ENCODE assay signal across 14 cellular contexts in genomic region chr3:136882575-136882974, GRCh38. TPM values are rescaled to one million over a fixed set of nuclear protein-coding genes. Genes with fewer than 3 reads are reported as not detected.
DNase-seq lines count a peak whose midpoint lies in the region; ATAC-seq, FAIRE-seq and TF ChIP-seq lines count a peak whose summit lies in the region.
"Had no signal": no experiment of that assay in that cellular context is flagged by ENCODE, and none has a peak within 500 bp of the region (broad histone marks: within the 10 kb centered on the region; RNA-seq: fewer than 3 reads in every experiment).

No MANE protein-coding gene starts in this region.

- no peak overlapping the region for H4K91ac ChIP-seq in mesenchymal stem cell (ENCODE audit: low read length)

- H2BK15ac ChIP-seq in mesenchymal stem cell (ENCODE audit: low read depth, poor library complexity, severe bottlenecking), result no peak overlapping the region

- DNase-seq in activated CD8-positive, alpha-beta T cell treated with anti-CD3 and anti-CD28 coated beads for 36 hours, result no peak
- no peak for DNase-seq in activated CD8-positive, alpha-beta T cell treated with anti-CD3 and anti-CD28 coated beads, Interleukin-2, amount 10 ng/mL, durations not matched to agents 7 days and 5 days
- DNase-seq in NCI-H2227 treated with DMSO at 0.1 percent for 48 hours (lab: John Stamatoyannopoulos, UW) (peak; percentile 1), GM19239 (ENCODE audit: insufficient read length, low spot score) (no peak), PC-9 (no peak), mesenchymal stem cell (no peak)
- no peak for DNase-seq in effector memory CD8-positive, alpha-beta T cell
- no peak for DNase-seq in stimulated activated naive CD8-positive, alpha-beta T cell treated with anti-CD3 and anti-CD28 coated beads, Interleukin-15, amount 100 ng/mL, for 72 hours
- DNase-seq: NCI-H345 had no signal

- WGBS in mesenchymal stem cell, result 100% methylated on average over 1 of the region's 1 CpG

- intact Hi-C loops in activated CD8-positive, alpha-beta T cell treated with anti-CD3 and anti-CD28 coated beads for 36 hours (cut with micrococcal nuclease), result no loop called here
- intact Hi-C loops in PC-9 (cut with micrococcal nuclease; ENCODE audit: unreplicated experiment), result no loop called here

- H3K27me3 ChIP-seq in PC-9 (ENCODE audit: insufficient read depth, low read depth) (no peaks in the 10 kb centered on the region), mesenchymal stem cell (ENCODE audit: control insufficient read depth in 1 of 2, insufficient read depth in 1 of 2, low read length in 2 of 2) (no peaks in the 10 kb centered on the region)
- H3K27me3 ChIP-seq: SJSA1 had no signal

- H3K4me1 ChIP-seq in PC-9 (replicated peaks; ENCODE audit: insufficient read depth), result no peaks in the 10 kb centered on the region
- H3K4me1 ChIP-seq in mesenchymal stem cell (ENCODE audit: control insufficient read depth, insufficient read depth, low read depth, low read length), result peaks cover 3% of the 10 kb centered on the region
- H3K4me1 ChIP-seq: SJSA1 had no signal

- H3K36me3 ChIP-seq in PC-9 (ENCODE audit: low read depth) (no peaks in the 10 kb centered on the region), mesenchymal stem cell (ENCODE audit: control insufficient read depth in 1 of 2, insufficient read depth in 2 of 2, low read depth in 1 of 2, low read length in 2 of 2) (no peaks in the 10 kb centered on the region)

- FAIRE-seq in GM19239 (lab: Jason Lieb, UNC), result no peak
- FAIRE-seq: G401.6, islet of Langerhans had no signal

- H3K9me3 Mint-ChIP-seq in activated CD8-positive, alpha-beta T cell treated with anti-CD3 and anti-CD28 coated beads for 36 hours, result peaks cover 8% of the 10 kb centered on the region
- H3K9me3 Mint-ChIP-seq in activated CD8-positive, alpha-beta T cell treated with anti-CD3 and anti-CD28 coated beads, Interleukin-2, amount 10 ng/mL, durations not matched to agents 7 days and 5 days (ENCODE audit: insufficient read depth), result peaks cover 8% of the 10 kb centered on the region
- H3K9me3 Mint-ChIP-seq in effector memory CD8-positive, alpha-beta T cell, result no peaks in the 10 kb centered on the region
- peaks cover 9 to 10% of the 10 kb centered on the region in 2 donors for H3K9me3 Mint-ChIP-seq in stimulated activated naive CD8-positive, alpha-beta T cell treated with anti-CD3 and anti-CD28 coated beads, Interleukin-15, amount 100 ng/mL, for 72 hours

- H3K4me3 Mint-ChIP-seq in activated CD8-positive, alpha-beta T cell treated with anti-CD3 and anti-CD28 coated beads for 36 hours, result no peak overlapping the region
- H3K4me3 Mint-ChIP-seq in activated CD8-positive, alpha-beta T cell treated with anti-CD3 and anti-CD28 coated beads, Interleukin-2, amount 10 ng/mL, durations not matched to agents 7 days and 5 days, result no peak overlapping the region
- peak overlapping the region in 1 of 2 donors; percentile 42 for H3K4me3 Mint-ChIP-seq in effector memory CD8-positive, alpha-beta T cell
- H3K4me3 Mint-ChIP-seq in stimulated activated naive CD8-positive, alpha-beta T cell treated with anti-CD3 and anti-CD28 coated beads, Interleukin-15, amount 100 ng/mL, for 72 hours, result no peak overlapping the region
- H3K4me3 Mint-ChIP-seq: nephron had no signal

- peaks cover 9% of the 10 kb centered on the region for H4K20me1 ChIP-seq in PC-9 (ENCODE audit: insufficient read depth)

- peak overlapping the region in 1 of 2 experiments; percentile 6 for H2BK12ac ChIP-seq in mesenchymal stem cell (ENCODE audit: low read length in 2 of 2)

- H3K14ac ChIP-seq in mesenchymal stem cell (ENCODE audit: low read length in 2 of 2), result no peak overlapping the region

- H4K8ac ChIP-seq in mesenchymal stem cell (ENCODE audit: low read length), result no peak overlapping the region

- H2AFZ ChIP-seq in PC-9, result no peak overlapping the region
- H2AFZ ChIP-seq in mesenchymal stem cell (ENCODE audit: low read depth, low read length), result no peak overlapping the region

- H2AK5ac ChIP-seq in mesenchymal stem cell (ENCODE audit: low read length, severe bottlenecking), result no peak overlapping the region

- peaks cover 6% of the 10 kb centered on the region; the same call in 1 of the 2 replicates for H3F3A ChIP-seq in PC-9 (ENCODE audit: insufficient read depth, low read depth)

- no peaks in the 10 kb centered on the region for H3K9me2 ChIP-seq in PC-9 (ENCODE audit: insufficient read depth)

- peaks cover 62% of the 10 kb centered on the region for H3K4me1 Mint-ChIP-seq in activated CD8-positive, alpha-beta T cell treated with anti-CD3 and anti-CD28 coated beads for 36 hours (ENCODE audit: low read depth)
- H3K4me1 Mint-ChIP-seq in activated CD8-positive, alpha-beta T cell treated with anti-CD3 and anti-CD28 coated beads, Interleukin-2, amount 10 ng/mL, durations not matched to agents 7 days and 5 days (ENCODE audit: low read depth), result peaks cover 55% of the 10 kb centered on the region
- H3K4me1 Mint-ChIP-seq in effector memory CD8-positive, alpha-beta T cell (ENCODE audit: low read depth in 2 of 2), result peaks cover 44 to 68% of the 10 kb centered on the region in 2 donors
- peaks cover 54% of the 10 kb centered on the region for H3K4me1 Mint-ChIP-seq in stimulated activated naive CD8-positive, alpha-beta T cell treated with anti-CD3 and anti-CD28 coated beads, Interleukin-15, amount 100 ng/mL, for 72 hours

- ATAC-seq in activated CD8-positive, alpha-beta T cell treated with anti-CD3 and anti-CD28 coated beads for 36 hours, result peak; percentile 77
- ATAC-seq in activated CD8-positive, alpha-beta T cell treated with anti-CD3 and anti-CD28 coated beads, Interleukin-2, amount 10 ng/mL, durations not matched to agents 7 days and 5 days, result no peak
- ATAC-seq in effector memory CD8-positive, alpha-beta T cell (replicated peaks), result peak; percentile 52
- ATAC-seq in stimulated activated naive CD8-positive, alpha-beta T cell treated with anti-CD3 and anti-CD28 coated beads, Interleukin-15, amount 100 ng/mL, for 72 hours, result peak; percentile 70

- H3K18ac ChIP-seq in mesenchymal stem cell (ENCODE audit: low read depth in 1 of 2, low read length in 2 of 2), result no peak overlapping the region

- no peak overlapping the region for H3K9ac ChIP-seq in mesenchymal stem cell (ENCODE audit: low read length)

- no peak overlapping the region for H2BK5ac ChIP-seq in mesenchymal stem cell (ENCODE audit: low read depth, low read length, poor library complexity, severe bottlenecking)

- no peak for TF ChIP-seq CTCF in activated CD8-positive, alpha-beta T cell treated with anti-CD3 and anti-CD28 coated beads for 36 hours (IDR thresholded peaks at IDR 0.05)
- TF ChIP-seq CTCF in PC-9 (conservative IDR thresholded peaks at IDR 0.05), result no peak

- no peak overlapping the region for H3K23ac ChIP-seq in mesenchymal stem cell (ENCODE audit: low read length in 2 of 2)

- H3K4ac ChIP-seq in mesenchymal stem cell (ENCODE audit: low read depth in 1 of 2, low read length in 2 of 2), result no peak overlapping the region

- no TSS peak for BruUV-seq in PC-9 (replicated peaks; lab: Mats Ljungman, UMichigan)

- H3K4me3 ChIP-seq in PC-9 (no peak overlapping the region), mesenchymal stem cell (ENCODE audit: insufficient read depth in 1 of 2, low read depth in 1 of 2, low read length in 2 of 2) (no peak overlapping the region)
- H3K4me3 ChIP-seq: SJSA1 had no signal

- no peaks in the 10 kb centered on the region for H3K27me3 Mint-ChIP-seq in activated CD8-positive, alpha-beta T cell treated with anti-CD3 and anti-CD28 coated beads for 36 hours
- H3K27me3 Mint-ChIP-seq in activated CD8-positive, alpha-beta T cell treated with anti-CD3 and anti-CD28 coated beads, Interleukin-2, amount 10 ng/mL, durations not matched to agents 7 days and 5 days (ENCODE audit: low read depth), result no peaks in the 10 kb centered on the region
- no peaks in the 10 kb centered on the region for H3K27me3 Mint-ChIP-seq in effector memory CD8-positive, alpha-beta T cell
- H3K27me3 Mint-ChIP-seq in stimulated activated naive CD8-positive, alpha-beta T cell treated with anti-CD3 and anti-CD28 coated beads, Interleukin-15, amount 100 ng/mL, for 72 hours, result no peaks in the 10 kb centered on the region

- H3K9me3 ChIP-seq in PC-9 (ENCODE audit: insufficient read depth, low read depth) (0 out of 2 replicates have a peak, but pooled peaks cover 5% of the 10 kb centered on the region), mesenchymal stem cell (ENCODE audit: control insufficient read depth, low read length) (no peaks in the 10 kb centered on the region)
- H3K9me3 ChIP-seq: SJSA1 had no signal

- CTCF ChIA-PET in activated CD8-positive, alpha-beta T cell treated with anti-CD3 and anti-CD28 coated beads for 36 hours (lab: Charles Lee), result no interaction called here
- CTCF ChIA-PET in activated CD8-positive, alpha-beta T cell treated with anti-CD3 and anti-CD28 coated beads, Interleukin-2, amount 10 ng/mL, durations not matched to agents 7 days and 5 days (lab: Charles Lee), result no interaction called here
- CTCF ChIA-PET in PC-9 (lab: Charles Lee), result no interaction called here

- peaks cover 93% of the 10 kb centered on the region for H3K79me2 ChIP-seq in PC-9 (ENCODE audit: low read depth)

- H3K27ac Mint-ChIP-seq in activated CD8-positive, alpha-beta T cell treated with anti-CD3 and anti-CD28 coated beads for 36 hours, result no peak overlapping the region
- H3K27ac Mint-ChIP-seq in activated CD8-positive, alpha-beta T cell treated with anti-CD3 and anti-CD28 coated beads, Interleukin-2, amount 10 ng/mL, durations not matched to agents 7 days and 5 days, result no peak overlapping the region
- H3K27ac Mint-ChIP-seq in effector memory CD8-positive, alpha-beta T cell, result peak overlapping the region in 1 of 2 donors; percentile 86
- H3K27ac Mint-ChIP-seq in stimulated activated naive CD8-positive, alpha-beta T cell treated with anti-CD3 and anti-CD28 coated beads, Interleukin-15, amount 100 ng/mL, for 72 hours, result no peak overlapping the region
- H3K27ac Mint-ChIP-seq: activated naive CD4-positive, alpha-beta T cell treated with anti-CD3 and anti-CD28 coated beads, Interleukin-2, amount 50 U/mL, for 72 hours; nephron had no signal

- POLR2A ChIA-PET in activated CD8-positive, alpha-beta T cell treated with anti-CD3 and anti-CD28 coated beads for 36 hours (lab: Charles Lee), result interaction anchor here (0.8 kb wide), 1 partner anchor 18 kb away, joined by 3 read pairs; no protein-coding TSS in a partner anchor
- POLR2A ChIA-PET in activated CD8-positive, alpha-beta T cell treated with anti-CD3 and anti-CD28 coated beads, Interleukin-2, amount 10 ng/mL, durations not matched to agents 7 days and 5 days (lab: Charles Lee), result interaction anchor here (0.8 kb wide), 1 partner anchor 21 kb away, joined by 4 read pairs; the partner anchor contains the start of gene NCK1
- POLR2A ChIA-PET in PC-9 (lab: Charles Lee; ENCODE audit: unreplicated experiment), result no interaction called here

- H3K79me1 ChIP-seq in mesenchymal stem cell (replicated peaks; ENCODE audit: low read length, poor library complexity, severe bottlenecking), result peaks cover 13% of the 10 kb centered on the region

- H3K27ac ChIP-seq in PC-9 (no peak overlapping the region), mesenchymal stem cell (ENCODE audit: low read length, poor library complexity, severe bottlenecking) (no peak overlapping the region)
- H3K27ac ChIP-seq: SJSA1 had no signal

- H3K4me2 ChIP-seq in PC-9, result no peak overlapping the region
- no peak overlapping the region for H3K4me2 ChIP-seq in mesenchymal stem cell (ENCODE audit: low read length, poor library complexity, severe bottlenecking)

- peaks cover 29% of the 10 kb centered on the region for H3K36me3 Mint-ChIP-seq in activated CD8-positive, alpha-beta T cell treated with anti-CD3 and anti-CD28 coated beads for 36 hours (ENCODE audit: low read depth)
- peaks cover 38% of the 10 kb centered on the region for H3K36me3 Mint-ChIP-seq in activated CD8-positive, alpha-beta T cell treated with anti-CD3 and anti-CD28 coated beads, Interleukin-2, amount 10 ng/mL, durations not matched to agents 7 days and 5 days (ENCODE audit: low read depth)
- H3K36me3 Mint-ChIP-seq in effector memory CD8-positive, alpha-beta T cell (ENCODE audit: insufficient read depth), result peaks cover 3% of the 10 kb centered on the region

- no peak overlapping the region for H2BK120ac ChIP-seq in mesenchymal stem cell (ENCODE audit: low read depth, low read length)

RNA-seq across cellular contexts. Expression of gene NCK1, which starts 20.6 kb away (rescaled TPM):
- 10 to 100 TPM; 31.9 to 34.7 TPM for total RNA-seq in activated CD8-positive, alpha-beta T cell treated with anti-CD3 and anti-CD28 coated beads for 36 hours
- total RNA-seq in activated CD8-positive, alpha-beta T cell treated with anti-CD3 and anti-CD28 coated beads, Interleukin-2, amount 10 ng/mL, durations not matched to agents 7 days and 5 days, result 10 to 100 TPM; 36.3 to 39.1 TPM
- 42.7 and 71.4 TPM in 2 replicates for total RNA-seq in PC-9 (2021)
- 48.0 TPM for polyA plus RNA-seq in mesenchymal stem cell (2013, experiment 1 of 2)
- polyA plus RNA-seq in mesenchymal stem cell (2013, experiment 2 of 2), result 47.2 TPM
